In the genomic region with DNA sequence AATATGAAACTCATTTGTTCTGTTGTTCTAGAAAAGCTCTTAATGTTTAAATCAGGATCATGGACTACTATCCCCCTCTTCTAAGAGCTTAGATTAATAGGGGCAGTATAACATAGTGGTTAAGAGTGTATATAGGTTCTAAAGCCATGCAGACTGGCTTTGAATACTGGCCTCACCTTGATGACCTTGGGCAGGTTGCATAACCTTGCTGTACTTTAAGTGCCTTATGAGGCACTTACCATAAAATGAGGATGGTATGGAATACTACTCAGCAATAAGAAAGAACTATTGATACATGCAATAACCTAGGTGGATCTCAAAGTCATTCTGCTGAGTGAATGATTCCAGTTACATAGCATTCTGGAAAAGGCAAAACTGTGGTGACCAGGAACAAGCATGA, we compare ENCODE assay signal across 27 cellular contexts. TPM values are rescaled to one million over a fixed set of nuclear protein-coding genes. Genes with fewer than 3 reads are reported as not detected.
"Had no signal": no experiment of that assay in that cellular context is flagged by ENCODE, and none has a peak within 500 bp of the region (broad histone marks: within the 10 kb centered on the region; RNA-seq: fewer than 3 reads in every experiment).

No MANE protein-coding gene starts in this region.

- H3K36me3 ChIP-seq: cardiac muscle cell, esophagus squamous epithelium, right atrium auricular region, vagina had no signal

- DNase-seq: activated CD4-positive, alpha-beta T cell treated with anti-CD3 and anti-CD28 coated beads for 4 hours; activated gamma-delta T cell treated with Interleukin-2 at 50 U/mL for 16 hours; activated naive CD8-positive, alpha-beta T cell treated with anti-CD3 and anti-CD28 coated beads for 36 hours; amniotic stem cell; dermis blood vessel endothelial cell; effector memory CD4-positive, alpha-beta T cell; esophagus squamous epithelium; left cardiac atrium; midbrain; stimulated activated CD4-positive, alpha-beta T cell treated with anti-CD3 and anti-CD28 coated beads, Interleukin-15, amount 100 ng/mL, for 24 hours; stimulated activated CD4-positive, alpha-beta T cell treated with anti-CD3 and anti-CD28 coated beads, Interleukin-4, amount 100 ng/mL, for 1 hour; stomach; T-helper 17 cell; trophoblast cell had no signal

- H2AFZ ChIP-seq: hepatocyte had no signal

- H3K4me3 ChIP-seq: cardiac muscle cell, esophagus squamous epithelium, hepatocyte, right atrium auricular region, stomach, vagina had no signal

- FAIRE-seq: endothelial cell of umbilical vein, islet of Langerhans had no signal

- H3K27ac ChIP-seq: esophagus squamous epithelium, hepatocyte, stomach, vagina had no signal

- H3K27me3 ChIP-seq: cardiac muscle cell, esophagus squamous epithelium, hepatocyte, right atrium auricular region, stomach, vagina had no signal

- H3K4me2 ChIP-seq: hepatocyte had no signal

- H3K27me3 Mint-ChIP-seq: activated naive CD8-positive, alpha-beta T cell treated with anti-CD3 and anti-CD28 coated beads for 36 hours; progenitor cell of endocrine pancreas; T-helper 17 cell had no signal

- H3K27ac Mint-ChIP-seq: activated naive CD8-positive, alpha-beta T cell treated with anti-CD3 and anti-CD28 coated beads for 36 hours; activated T-helper 1 cell treated with anti-CD3 and anti-CD28 coated beads, Interleukin-12 subunit alpha, Interleukin-12 subunit beta, Interleukin-2, Interleukin-4 antibody, amounts not matched to agents 30 ng/mL and 10 ng/mL and 1 ng/mL, durations not matched to agents 14 hours and 24 hours and 36 hours; progenitor cell of endocrine pancreas; T-helper 17 cell had no signal

- H3K9me3 ChIP-seq: esophagus squamous epithelium, right atrium auricular region, stomach, vagina had no signal

- H3K4me3 Mint-ChIP-seq: activated naive CD8-positive, alpha-beta T cell treated with anti-CD3 and anti-CD28 coated beads for 36 hours; activated T-helper 1 cell treated with anti-CD3 and anti-CD28 coated beads, Interleukin-12 subunit alpha, Interleukin-12 subunit beta, Interleukin-2, Interleukin-4 antibody, amounts not matched to agents 30 ng/mL and 10 ng/mL and 1 ng/mL, durations not matched to agents 14 hours and 24 hours and 36 hours; neural crest cell; T-helper 17 cell had no signal

- ATAC-seq: T-helper 17 cell had no signal

- H3K9me3 Mint-ChIP-seq: activated naive CD8-positive, alpha-beta T cell treated with anti-CD3 and anti-CD28 coated beads for 36 hours; activated T-helper 1 cell treated with anti-CD3 and anti-CD28 coated beads, Interleukin-12 subunit alpha, Interleukin-12 subunit beta, Interleukin-2, Interleukin-4 antibody, amounts not matched to agents 30 ng/mL and 10 ng/mL and 1 ng/mL, durations not matched to agents 14 hours and 24 hours and 36 hours had no signal

RNA-seq across cellular contexts. Expression of a gene that starts 57.6 kb away (rescaled TPM):
- total RNA-seq: activated CD8-positive, alpha-beta memory T cell treated with anti-CD3 and anti-CD28 coated beads for 36 hours; dermis blood vessel endothelial cell; endothelial cell of umbilical vein; esophagus squamous epithelium; glomerular endothelial cell; hepatocyte; left cardiac atrium; lung microvascular endothelial cell; neural crest cell; progenitor cell of endocrine pancreas; stomach; T-helper 17 cell; temporal lobe; vagina had no signal
- polyA plus RNA-seq: endothelial cell of umbilical vein, stomach had no signal
